1 cellular context compared by ENCODE assay signal in the genomic region with DNA sequence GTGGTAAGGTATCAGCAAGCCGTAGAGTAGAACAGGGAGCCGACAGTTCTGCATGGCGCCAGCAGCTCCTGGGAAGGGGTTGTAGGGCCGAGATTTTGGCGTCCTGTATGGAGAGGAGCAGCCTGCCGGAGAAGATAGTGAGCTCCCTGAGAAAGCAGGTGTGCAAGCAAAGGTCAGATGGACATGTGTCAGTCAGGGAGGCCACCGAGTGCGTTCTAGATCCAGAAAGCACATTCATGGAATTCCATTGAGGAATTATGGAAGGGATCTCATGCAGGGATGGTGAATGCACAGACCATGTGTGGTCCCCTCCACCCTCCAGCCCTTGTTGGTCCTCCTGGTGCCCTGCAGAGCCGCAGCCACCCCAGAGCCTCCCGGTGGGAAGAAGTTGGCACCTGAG.
TF ChIP-seq lines count a peak whose summit lies in the region.

No MANE protein-coding gene starts in this region.

TF ChIP-seq in endothelial cell of umbilical vein, 7 proteins besides CTCF, POLR2A, EP300 and RAD21 (continued from another document):
- TF ChIP-seq, protein P1, sequence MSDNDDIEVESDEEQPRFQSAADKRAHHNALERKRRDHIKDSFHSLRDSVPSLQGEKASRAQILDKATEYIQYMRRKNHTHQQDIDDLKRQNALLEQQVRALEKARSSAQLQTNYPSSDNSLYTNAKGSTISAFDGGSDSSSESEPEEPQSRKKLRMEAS (IDR thresholded peaks at IDR 0.05; ENCODE audit: insufficient read depth, insufficient read length): no peak
- TF ChIP-seq FOS (IDR thresholded peaks at IDR 0.05; ENCODE audit: borderline replicate concordance, insufficient read depth, low read length) (no peak), GATA2 (IDR thresholded peaks at IDR 0.05; ENCODE audit: insufficient read depth, insufficient read length, low read depth, low read length) (no peak), MYC (IDR thresholded peaks at IDR 0.05; ENCODE audit: low read depth, low read length) (no peak), EZH2 (IDR thresholded peaks at IDR 0.05; ENCODE audit: borderline replicate concordance, low read depth, low read length, severe bottlenecking) (no peak)
TF ChIP-seq in endothelial cell of umbilical vein: peak in this region for 0.
